Comparison of ENCODE assay signal across 7 cellular contexts in the genomic region with DNA sequence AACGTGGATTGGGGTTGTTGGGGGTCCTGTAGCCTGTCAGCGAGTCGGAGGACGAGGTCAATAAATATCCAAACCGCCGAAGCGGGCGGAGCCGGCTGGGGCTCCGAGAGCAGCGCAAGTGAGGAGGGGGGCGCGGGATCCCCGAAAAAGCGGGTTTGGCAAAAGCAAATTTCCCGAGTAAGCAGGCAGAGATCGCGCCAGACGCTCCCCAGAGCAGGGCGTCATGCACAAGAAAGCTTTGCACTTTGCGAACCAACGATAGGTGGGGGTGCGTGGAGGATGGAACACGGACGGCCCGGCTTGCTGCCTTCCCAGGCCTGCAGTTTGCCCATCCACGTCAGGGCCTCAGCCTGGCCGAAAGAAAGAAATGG. TPM values are rescaled to one million over a fixed set of nuclear protein-coding genes. Genes with fewer than 3 reads are reported as not detected.
DNase-seq lines count a peak whose midpoint lies in the region; ATAC-seq and TF ChIP-seq lines count a peak whose summit lies in the region.

No MANE protein-coding gene starts in this region.

- H3K79me2 ChIP-seq in Loucy (ENCODE audit: insufficient read depth, low read length) (peaks cover 9% of the 10 kb centered on the region), trophoblast cell (ENCODE audit: control insufficient read depth, insufficient read depth, low read length, poor library complexity) (peaks cover 13% of the 10 kb centered on the region)

- H3K23ac ChIP-seq in trophoblast cell (ENCODE audit: low read length): no peak overlapping the region

- H4K20me1 ChIP-seq in Loucy (ENCODE audit: insufficient read depth, low read length, poor library complexity, severe bottlenecking): no peaks in the 10 kb centered on the region

- peak overlapping the region; percentile 75 for H3K18ac ChIP-seq in trophoblast cell (ENCODE audit: low read length)

- intact Hi-C loops in activated T-helper 2 cell treated with anti-CD3 and anti-CD28 coated beads, Interferon-gamma antibody, Interleukin-2, Interleukin-4, amounts not matched to agents 10 μg/mL and 5 μg/mL and 100 μg/mL, durations not matched to agents 14 hours and 24 hours and 36 hours (cut with micrococcal nuclease): loop anchor here (1.0 to 2.0 kb wide), 5 partner anchors 9 to 93 kb away; partner anchors contain the start of genes DMWD, QPCTL and SYMPK

- peak overlapping the region; percentile 91 for H4K91ac ChIP-seq in trophoblast cell (ENCODE audit: low read depth, low read length)

- H3K4me3 Mint-ChIP-seq in activated T-helper 2 cell treated with anti-CD3 and anti-CD28 coated beads, Interferon-gamma antibody, Interleukin-2, Interleukin-4, amounts not matched to agents 10 μg/mL and 5 μg/mL and 100 μg/mL, durations not matched to agents 14 hours and 24 hours and 36 hours (ENCODE audit: low read depth): peak overlapping the region; percentile 86

- H3K27me3 ChIP-seq in Loucy (ENCODE audit: insufficient read depth, low read length, poor library complexity, severe bottlenecking) (no peaks in the 10 kb centered on the region), trophoblast cell (ENCODE audit: insufficient read depth, low read length) (no peaks in the 10 kb centered on the region)

- H3K36me3 ChIP-seq in Loucy (ENCODE audit: insufficient read depth, low read length) (no peaks in the 10 kb centered on the region), trophoblast cell (ENCODE audit: control insufficient read depth in 1 of 2, insufficient read depth in 2 of 2, low read length in 2 of 2) (peaks cover 16% of the 10 kb centered on the region in 2 experiments)

- peaks cover 5% of the 10 kb centered on the region for H3K4me1 ChIP-seq in Loucy (ENCODE audit: insufficient read depth, low read length, poor library complexity, severe bottlenecking)
- peaks cover 13 to 21% of the 10 kb centered on the region in 2 experiments for H3K4me1 ChIP-seq in trophoblast cell (ENCODE audit: control insufficient read depth in 1 of 2, insufficient read depth in 2 of 2, low read length in 2 of 2)

- in situ Hi-C loops in GM13977 (cut with MboI; ENCODE audit: low pct_unique_long_range_greater_than_20kb, low sequenced_read_pairs, unreplicated experiment): no loop called here

- peaks cover 8% of the 10 kb centered on the region for H3K4me1 Mint-ChIP-seq in activated T-helper 2 cell treated with anti-CD3 and anti-CD28 coated beads, Interferon-gamma antibody, Interleukin-2, Interleukin-4, amounts not matched to agents 10 μg/mL and 5 μg/mL and 100 μg/mL, durations not matched to agents 14 hours and 24 hours and 36 hours (ENCODE audit: low read depth)

- H2AFZ ChIP-seq in Loucy (ENCODE audit: low read length) (peak overlapping the region; percentile 71), trophoblast cell (ENCODE audit: insufficient read depth, low read length, poor library complexity) (peak overlapping the region; percentile 50)

- H3K36me3 Mint-ChIP-seq in activated T-helper 2 cell treated with anti-CD3 and anti-CD28 coated beads, Interferon-gamma antibody, Interleukin-2, Interleukin-4, amounts not matched to agents 10 μg/mL and 5 μg/mL and 100 μg/mL, durations not matched to agents 14 hours and 24 hours and 36 hours (ENCODE audit: low read depth): no peaks in the 10 kb centered on the region

- H3K9ac ChIP-seq in Loucy (ENCODE audit: low read depth, low read length, poor library complexity, severe bottlenecking): peak overlapping the region; percentile 79
- H3K9ac ChIP-seq in trophoblast cell (ENCODE audit: low read length): peak overlapping the region; percentile 84

- peak overlapping the region; percentile 10 for H2BK12ac ChIP-seq in trophoblast cell (ENCODE audit: low read length)

- peaks cover 12% of the 10 kb centered on the region for H3K27me3 Mint-ChIP-seq in activated T-helper 2 cell treated with anti-CD3 and anti-CD28 coated beads, Interferon-gamma antibody, Interleukin-2, Interleukin-4, amounts not matched to agents 10 μg/mL and 5 μg/mL and 100 μg/mL, durations not matched to agents 14 hours and 24 hours and 36 hours (ENCODE audit: low read depth)

- no peaks in the 10 kb centered on the region for H3F3A ChIP-seq in Loucy (ENCODE audit: low read depth)

- peak overlapping the region; percentile 42 for H3K4ac ChIP-seq in trophoblast cell (ENCODE audit: low read depth, low read length)

- peak overlapping the region; percentile 83 for H3K14ac ChIP-seq in trophoblast cell (ENCODE audit: low read length)

- peak overlapping the region; percentile 67 for H2AK5ac ChIP-seq in trophoblast cell (ENCODE audit: low read length)

- ATAC-seq in HG03045 (IDR thresholded peaks at IDR 0.05; ENCODE audit: unreplicated experiment): no peak

- no CpG with 5 or more reads among the region's 28 CpGs for WGBS in trophoblast cell (ENCODE audit: extremely low coverage, insufficient coverage, insufficient read length)

- peak overlapping the region; percentile 91 for H3K27ac ChIP-seq in trophoblast cell (ENCODE audit: low read depth, low read length)

- peak overlapping the region; percentile 59 for H2BK120ac ChIP-seq in trophoblast cell (ENCODE audit: insufficient read depth, low read length, poor library complexity)

- DNase-seq in GM13977 (ENCODE audit: low spot score) (peak; percentile 62), germinal center (ENCODE audit: low spot score) (peak; percentile 67), trophoblast cell (peak in 1 of 2 donors; percentile 45), D341Med (ENCODE audit: low spot score) (no peak)
- no peak for DNase-seq in activated T-helper 2 cell treated with anti-CD3 and anti-CD28 coated beads, Interferon-gamma antibody, Interleukin-2, Interleukin-4, amounts not matched to agents 10 μg/mL and 5 μg/mL and 100 μg/mL, durations not matched to agents 14 hours and 24 hours and 36 hours (ENCODE audit: low spot score)

- no peak for TF ChIP-seq CTCF in GM13977 (IDR thresholded peaks at IDR 0.05; ENCODE audit: extremely low read depth, insufficient read depth, missing control alignments)
- TF ChIP-seq CTCF in Loucy (conservative IDR thresholded peaks at IDR 0.05; ENCODE audit: low read length): no peak

- H3K4me2 ChIP-seq in Loucy (ENCODE audit: low read depth, low read length, poor library complexity, severe bottlenecking) (peak overlapping the region; percentile 98), trophoblast cell (ENCODE audit: low read length) (peak overlapping the region; percentile 97)

- H3K9me3 ChIP-seq in Loucy (ENCODE audit: insufficient read depth, low read depth, low read length): no peaks in the 10 kb centered on the region
- no peaks in the 10 kb centered on the region for H3K9me3 ChIP-seq in trophoblast cell (ENCODE audit: insufficient read depth, low read depth, low read length)

- no peaks in the 10 kb centered on the region for H3K9me2 ChIP-seq in Loucy (replicated peaks; ENCODE audit: low read depth, low read length)

- peak overlapping the region; percentile 85 for H3K4me3 ChIP-seq in Loucy (ENCODE audit: low read length, poor library complexity, severe bottlenecking)
- peak overlapping the region; percentile 68 for H3K4me3 ChIP-seq in trophoblast cell (ENCODE audit: low read depth, low read length)

- no peaks in the 10 kb centered on the region for H3K9me3 Mint-ChIP-seq in activated T-helper 2 cell treated with anti-CD3 and anti-CD28 coated beads, Interferon-gamma antibody, Interleukin-2, Interleukin-4, amounts not matched to agents 10 μg/mL and 5 μg/mL and 100 μg/mL, durations not matched to agents 14 hours and 24 hours and 36 hours

- H2BK5ac ChIP-seq in trophoblast cell (ENCODE audit: low read depth, low read length, poor library complexity): peak overlapping the region; percentile 69

- H4K8ac ChIP-seq in trophoblast cell (ENCODE audit: low read depth, low read length): peak overlapping the region; percentile 86

- peak overlapping the region; percentile 68 for H3K27ac Mint-ChIP-seq in activated T-helper 2 cell treated with anti-CD3 and anti-CD28 coated beads, Interferon-gamma antibody, Interleukin-2, Interleukin-4, amounts not matched to agents 10 μg/mL and 5 μg/mL and 100 μg/mL, durations not matched to agents 14 hours and 24 hours and 36 hours

- peak overlapping the region; percentile 71 for H4K12ac ChIP-seq in trophoblast cell (ENCODE audit: low read depth, low read length)

- peaks cover 27% of the 10 kb centered on the region for H3K79me1 ChIP-seq in trophoblast cell (ENCODE audit: low read length)

RNA-seq across cellular contexts. Expression of gene SIX5, which starts 0.8 kb away (rescaled TPM):
- total RNA-seq in activated T-helper 2 cell treated with anti-CD3 and anti-CD28 coated beads, Interferon-gamma antibody, Interleukin-2, Interleukin-4, amounts not matched to agents 10 μg/mL and 5 μg/mL and 100 μg/mL, durations not matched to agents 14 hours and 24 hours and 36 hours: 4.8 and 5.7 TPM in 2 replicates
- polyA plus RNA-seq in trophoblast cell (2013): 15.7 and 16.4 TPM in 2 replicates

RNA-seq across cellular contexts. Expression of gene DMPK, which starts 12.5 kb away (rescaled TPM):
- total RNA-seq in activated T-helper 2 cell treated with anti-CD3 and anti-CD28 coated beads, Interferon-gamma antibody, Interleukin-2, Interleukin-4, amounts not matched to agents 10 μg/mL and 5 μg/mL and 100 μg/mL, durations not matched to agents 14 hours and 24 hours and 36 hours: 22.0 and 23.4 TPM in 2 replicates
- polyA plus RNA-seq in trophoblast cell (2013): 17.0 and 18.3 TPM in 2 replicates

RNA-seq across cellular contexts. Expression of gene DMWD, which starts 22.8 kb away (rescaled TPM):
- 44.7 and 45.6 TPM in 2 replicates for total RNA-seq in activated T-helper 2 cell treated with anti-CD3 and anti-CD28 coated beads, Interferon-gamma antibody, Interleukin-2, Interleukin-4, amounts not matched to agents 10 μg/mL and 5 μg/mL and 100 μg/mL, durations not matched to agents 14 hours and 24 hours and 36 hours
- 26.0 and 26.5 TPM in 2 replicates for polyA plus RNA-seq in trophoblast cell (2013)

RNA-seq across cellular contexts. Expression of gene MEIOSIN, which starts 36.6 kb away (rescaled TPM):
- total RNA-seq in activated T-helper 2 cell treated with anti-CD3 and anti-CD28 coated beads, Interferon-gamma antibody, Interleukin-2, Interleukin-4, amounts not matched to agents 10 μg/mL and 5 μg/mL and 100 μg/mL, durations not matched to agents 14 hours and 24 hours and 36 hours: not detected in 2 replicates
- 0.01 and 0.03 TPM in 2 replicates for polyA plus RNA-seq in trophoblast cell (2013)

RNA-seq across cellular contexts. Expression of gene FBXO46, which starts 39.1 kb away (rescaled TPM):
- total RNA-seq in activated T-helper 2 cell treated with anti-CD3 and anti-CD28 coated beads, Interferon-gamma antibody, Interleukin-2, Interleukin-4, amounts not matched to agents 10 μg/mL and 5 μg/mL and 100 μg/mL, durations not matched to agents 14 hours and 24 hours and 36 hours: 34.4 and 38.9 TPM in 2 replicates
- 21.9 and 23.0 TPM in 2 replicates for polyA plus RNA-seq in trophoblast cell (2013)

Comparison
In these comparisons a context has a peak if more than half of its experiments do, and no peak if none do; other contexts are left out.
1. DNase-seq: peak in GM13977 (single experiment) and germinal center (single experiment); none in activated T-helper 2 cell treated with anti-CD3 and anti-CD28 coated beads, Interferon-gamma antibody, Interleukin-2, Interleukin-4, amounts not matched to agents 10 μg/mL and 5 μg/mL and 100 μg/mL, durations not matched to agents 14 hours and 24 hours and 36 hours (single experiment) and D341Med (single experiment).